ENCODE assay signal across 35 cellular contexts in the genomic region with DNA sequence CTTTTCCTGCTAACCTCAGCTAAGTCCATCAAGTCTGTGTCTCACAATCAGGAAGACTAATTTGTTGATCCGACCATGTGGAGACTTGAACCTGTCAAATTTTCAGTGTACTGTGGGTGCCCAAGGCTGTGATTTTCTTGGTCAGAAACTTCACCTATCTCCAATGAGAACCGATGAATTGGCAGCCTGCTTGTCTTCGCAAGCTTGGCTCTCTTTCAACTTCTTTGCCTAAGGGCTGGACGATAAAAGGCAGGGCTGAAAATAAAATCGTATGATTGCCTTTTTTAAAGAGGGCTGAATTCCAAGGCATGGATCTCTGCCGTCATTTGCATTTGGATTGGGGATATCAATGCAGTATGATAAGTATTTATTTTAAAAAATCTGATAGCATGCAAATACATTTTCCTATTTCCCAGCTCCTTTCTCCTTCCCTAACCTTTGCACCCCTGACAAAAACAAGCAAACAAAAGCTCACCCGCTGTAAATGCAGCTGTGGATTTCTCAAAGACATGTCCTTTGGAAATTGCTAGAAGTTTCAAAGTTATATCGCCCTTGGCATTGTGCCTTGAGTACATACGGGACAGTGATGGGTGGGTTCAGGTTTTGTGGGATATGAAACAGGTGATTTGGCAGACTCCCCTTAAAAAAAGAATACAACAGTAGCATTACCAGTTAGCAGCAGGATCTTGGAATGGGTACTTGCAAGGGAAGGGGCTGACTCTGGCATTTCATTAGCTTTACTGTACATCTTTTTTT.
"Had no signal": no experiment of that assay in that cellular context is flagged by ENCODE, and none has a peak within 500 bp of the region (broad histone marks: within the 10 kb centered on the region; RNA-seq: fewer than 3 reads in every experiment).

No MANE protein-coding gene starts in this region.

- DNase-seq: Karpas-422, Kasumi-1, MG63, MM.1S, NCI-H1048, NCI-H1092, NCI-H1092 treated with DMSO at 0.1 percent for 48 hours, NCI-H1105, NCI-H1105 treated with DMSO at 0.1 percent for 48 hours, NCI-H1417, NCI-H1417 treated with DMSO at 0.1 percent for 48 hours, NCI-H1436, NCI-H1436 treated with DMSO at 0.1 percent for 48 hours, NCI-H146, NCI-H1694, NCI-H1694 treated with DMSO at 0.1 percent for 48 hours, NCI-H187, NCI-H187 treated with DMSO at 0.1 percent for 48 hours, NCI-H1930, NCI-H2029, NCI-H2029 treated with DMSO at 0.1 percent for 48 hours, NCI-H2081, NCI-H2081 treated with DMSO at 0.1 percent for 48 hours, NCI-H2107, NCI-H2171, NCI-H2171 treated with DMSO at 0.1 percent for 48 hours, NCI-H2227 treated with DMSO at 0.1 percent for 48 hours, NCI-H226, NCI-H345, NCI-H446, NCI-H446 treated with DMSO at 0.1 percent for 48 hours, NCI-H510A, NCI-H510A treated with DMSO at 0.1 percent for 48 hours, NCI-H524 had no signal

- H3K36me3 ChIP-seq: MG63 had no signal

- H3K27me3 ChIP-seq: MG63 had no signal

- H3K27ac ChIP-seq: KMS-11 had no signal

- H3K4me3 ChIP-seq: MG63 had no signal

- H3K9me3 ChIP-seq: MG63 had no signal
